8 cellular contexts compared by ENCODE assay signal in genomic region chr9:69168709-69169217, GRCh38. TPM values are rescaled to one million over a fixed set of nuclear protein-coding genes. Genes with fewer than 3 reads are reported as not detected.
DNase-seq lines count a peak whose midpoint lies in the region; ATAC-seq and FAIRE-seq lines count a peak whose summit lies in the region.

No MANE protein-coding gene starts in this region.

- ATAC-seq in GM21619 (IDR thresholded peaks at IDR 0.05; ENCODE audit: unreplicated experiment) (peak; percentile 45), left lobe of liver (peak; percentile 77), GM21423 (IDR thresholded peaks at IDR 0.05; ENCODE audit: unreplicated experiment) (no peak)

- no peak for FAIRE-seq in urothelium cell line (lab: Jason Lieb, UNC)

- DNase-seq in DMS153 (lab: John Stamatoyannopoulos, UW) = peak; percentile 86
- peak; percentile 24 for DNase-seq in NCI-H1436 treated with DMSO at 0.1 percent for 48 hours (lab: John Stamatoyannopoulos, UW)
- peak; percentile 58 for DNase-seq in activated T-cell treated with anti-CD3 and anti-CD28 coated beads for 48 hours (ENCODE audit: low read depth)
- DNase-seq in left lobe of liver (ENCODE audit: low spot score) = peak; percentile 92
- peak; percentile 40 for DNase-seq in urothelium cell line (ENCODE audit: low spot score)
- DNase-seq in SW480 (ENCODE audit: low spot score) = no peak

RNA-seq across cellular contexts. Expression of gene TJP2, which starts 5.3 kb away (rescaled TPM):
- 81.2 TPM for total RNA-seq in left lobe of liver
